In the genomic region with DNA sequence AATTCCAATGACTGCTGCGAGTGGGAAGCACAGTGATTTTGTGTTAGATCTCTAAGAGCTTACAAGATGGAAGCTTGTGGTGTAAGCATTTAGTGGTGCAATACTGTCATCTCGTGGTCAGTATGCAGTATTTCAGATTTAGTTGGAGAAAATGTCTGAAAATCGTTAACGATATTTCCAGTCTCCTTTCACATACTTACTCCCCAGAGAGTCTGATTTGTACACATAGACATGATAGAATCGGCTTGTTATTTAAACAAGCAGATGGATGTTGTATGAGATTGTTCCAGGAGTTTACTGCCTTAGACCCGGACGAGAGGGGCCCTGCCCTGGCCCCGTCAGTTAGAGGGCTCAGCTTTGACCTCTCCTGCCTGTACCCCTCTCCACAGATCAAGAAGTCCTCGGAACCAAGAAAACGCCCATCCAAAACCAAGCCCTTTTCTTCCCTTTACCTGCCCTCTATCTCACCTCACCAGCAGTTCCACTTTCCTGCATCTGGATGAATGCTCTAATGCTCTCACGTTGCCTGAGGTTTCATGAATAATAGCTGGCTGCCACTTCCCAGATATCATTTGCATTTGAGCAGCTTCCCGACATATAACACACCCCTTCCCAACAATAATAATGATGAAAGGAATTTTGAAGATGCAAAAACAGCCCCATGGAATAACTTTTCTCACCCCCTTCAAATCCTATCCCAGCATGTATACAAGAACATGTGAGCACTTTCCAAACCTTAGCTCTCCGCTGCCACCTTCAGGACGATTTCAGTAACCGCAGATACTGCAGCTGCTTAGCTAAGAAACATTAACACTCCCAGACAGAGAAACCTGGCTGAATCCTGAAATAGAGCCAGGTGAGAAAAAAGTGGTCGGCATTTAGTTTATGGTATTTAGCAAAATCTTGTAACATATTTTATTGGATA, we compare ENCODE assay signal across 8 cellular contexts.
DNase-seq lines count a peak whose midpoint lies in the region; ATAC-seq and TF ChIP-seq lines count a peak whose summit lies in the region.

No MANE protein-coding gene starts in this region.

- H3K9me3 Mint-ChIP-seq in nephron: no peaks in the 10 kb centered on the region

- H3K9me3 ChIP-seq in DND-41 (ENCODE audit: insufficient read depth, low read length, severe bottlenecking) (no peaks in the 10 kb centered on the region), KOPT-K1 (ENCODE audit: insufficient read depth, low read length, poor library complexity, severe bottlenecking) (no peaks in the 10 kb centered on the region), Peyer's patch (no peaks in the 10 kb centered on the region)

- H3K27me3 ChIP-seq in DND-41 (ENCODE audit: insufficient read depth, low read length, poor library complexity): no peaks in the 10 kb centered on the region
- H3K27me3 ChIP-seq in Peyer's patch: no peaks in the 10 kb centered on the region

- H3K36me3 ChIP-seq in DND-41 (ENCODE audit: insufficient read depth, low read length): no peaks in the 10 kb centered on the region
- H3K36me3 ChIP-seq in KOPT-K1 (ENCODE audit: insufficient read depth, low read length): no peaks in the 10 kb centered on the region
- no peaks in the 10 kb centered on the region for H3K36me3 ChIP-seq in Peyer's patch

- H3K4me1 ChIP-seq in DND-41 (ENCODE audit: insufficient read depth, low read length) (peaks cover 6% of the 10 kb centered on the region), Peyer's patch (no peaks in the 10 kb centered on the region)

- H3K4me3 Mint-ChIP-seq in nephron: no peak overlapping the region

- H3K4me2 ChIP-seq in DND-41 (ENCODE audit: insufficient read depth, low read length): peak overlapping the region; percentile 57

- no peaks in the 10 kb centered on the region for H4K20me1 ChIP-seq in DND-41 (ENCODE audit: insufficient read depth, low read length)

- H3K79me2 ChIP-seq in DND-41 (ENCODE audit: insufficient read depth, low read length): no peaks in the 10 kb centered on the region

- H3K27me3 Mint-ChIP-seq in nephron (ENCODE audit: low read depth): no peaks in the 10 kb centered on the region

- H3K36me3 Mint-ChIP-seq in nephron (ENCODE audit: low read depth): no peaks in the 10 kb centered on the region

- peak; percentile 88 for ATAC-seq in DND-41 (ENCODE audit: insufficient read depth, low read depth)
- ATAC-seq in GM21786 (IDR thresholded peaks at IDR 0.05; ENCODE audit: unreplicated experiment): peak; percentile 90

- H3K27ac ChIP-seq in DND-41 (ENCODE audit: low read length): no peak overlapping the region
- H3K27ac ChIP-seq in KOPT-K1 (ENCODE audit: low read depth, low read length, poor library complexity, severe bottlenecking): peak overlapping the region; percentile 14
- peak overlapping the region in 2 of 4 donors; percentile 8 to 55 for H3K27ac ChIP-seq in Peyer's patch

- 0 out of 2 replicates have a peak overlapping the region, but pooled peaks have one; percentile 8 for H3K9ac ChIP-seq in DND-41 (ENCODE audit: low read depth, low read length)

- H3K27ac Mint-ChIP-seq in nephron: no peak overlapping the region

- H3K4me1 Mint-ChIP-seq in nephron: peaks cover 14% of the 10 kb centered on the region

- peak overlapping the region; percentile 66 for H2AFZ ChIP-seq in DND-41 (ENCODE audit: low read depth, low read length)

- H3K4me3 ChIP-seq in DND-41 (ENCODE audit: low read depth in 1 of 2, low read length in 2 of 2) (peak overlapping the region in 1 of 2 experiments; percentile 26; a peak in 2 of 4 replicates), Peyer's patch (peak overlapping the region; percentile 9 to 52 (median 34))

- no peak for TF ChIP-seq POLR2A in Peyer's patch (IDR thresholded peaks at IDR 0.05)

- peak; percentile 78 for DNase-seq in DND-41
- DNase-seq in Peyer's patch: peak; percentile 53 to 86 (median 63)
- DNase-seq in activated T-helper 1 cell treated with Interleukin-2 at 50 U/mL for 16 hours (ENCODE audit: low read depth): peak; percentile 24
- DNase-seq in fibroblast of peridontal ligament (ENCODE audit: extremely low read depth): peak; percentile 97
- DNase-seq in stimulated activated naive CD4-positive, alpha-beta T cell (lab: John Stamatoyannopoulos, UW): peak; percentile 14 to 73 (median 46)

- TF ChIP-seq CTCF in DND-41 (IDR thresholded peaks at IDR 0.05; ENCODE audit: borderline replicate concordance, extremely low read depth, low read length, poor library complexity, severe bottlenecking) (peak; percentile 91), Peyer's patch (IDR thresholded peaks at IDR 0.05) (peak; percentile 44 to 99 (median 98)), nephron (IDR thresholded peaks at IDR 0.05; ENCODE audit: unreplicated experiment in 3 of 3) (peak; percentile 91 to 93 (median 92))

Comparison
In these comparisons a context has a peak if more than half of its experiments do, and no peak if none do; other contexts are left out.
1. DNase-seq: peak in every context shown above with its lines; median percentile 97 in fibroblast of peridontal ligament; 78 in DND-41; 63 in Peyer's patch; 46 in stimulated activated naive CD4-positive, alpha-beta T cell; 24 in activated T-helper 1 cell treated with Interleukin-2 at 50 U/mL for 16 hours.